In genomic region chr15:92809064-92809879, GRCh38 we compare ENCODE assay signal across 1 cellular context.
TF ChIP-seq lines count a peak whose summit lies in the region.

No MANE protein-coding gene starts in this region.

TF ChIP-seq in K562, 482 proteins besides CTCF, POLR2A, EP300 and RAD21 (continued from another document and continues in another):
- TF ChIP-seq, protein P1, sequence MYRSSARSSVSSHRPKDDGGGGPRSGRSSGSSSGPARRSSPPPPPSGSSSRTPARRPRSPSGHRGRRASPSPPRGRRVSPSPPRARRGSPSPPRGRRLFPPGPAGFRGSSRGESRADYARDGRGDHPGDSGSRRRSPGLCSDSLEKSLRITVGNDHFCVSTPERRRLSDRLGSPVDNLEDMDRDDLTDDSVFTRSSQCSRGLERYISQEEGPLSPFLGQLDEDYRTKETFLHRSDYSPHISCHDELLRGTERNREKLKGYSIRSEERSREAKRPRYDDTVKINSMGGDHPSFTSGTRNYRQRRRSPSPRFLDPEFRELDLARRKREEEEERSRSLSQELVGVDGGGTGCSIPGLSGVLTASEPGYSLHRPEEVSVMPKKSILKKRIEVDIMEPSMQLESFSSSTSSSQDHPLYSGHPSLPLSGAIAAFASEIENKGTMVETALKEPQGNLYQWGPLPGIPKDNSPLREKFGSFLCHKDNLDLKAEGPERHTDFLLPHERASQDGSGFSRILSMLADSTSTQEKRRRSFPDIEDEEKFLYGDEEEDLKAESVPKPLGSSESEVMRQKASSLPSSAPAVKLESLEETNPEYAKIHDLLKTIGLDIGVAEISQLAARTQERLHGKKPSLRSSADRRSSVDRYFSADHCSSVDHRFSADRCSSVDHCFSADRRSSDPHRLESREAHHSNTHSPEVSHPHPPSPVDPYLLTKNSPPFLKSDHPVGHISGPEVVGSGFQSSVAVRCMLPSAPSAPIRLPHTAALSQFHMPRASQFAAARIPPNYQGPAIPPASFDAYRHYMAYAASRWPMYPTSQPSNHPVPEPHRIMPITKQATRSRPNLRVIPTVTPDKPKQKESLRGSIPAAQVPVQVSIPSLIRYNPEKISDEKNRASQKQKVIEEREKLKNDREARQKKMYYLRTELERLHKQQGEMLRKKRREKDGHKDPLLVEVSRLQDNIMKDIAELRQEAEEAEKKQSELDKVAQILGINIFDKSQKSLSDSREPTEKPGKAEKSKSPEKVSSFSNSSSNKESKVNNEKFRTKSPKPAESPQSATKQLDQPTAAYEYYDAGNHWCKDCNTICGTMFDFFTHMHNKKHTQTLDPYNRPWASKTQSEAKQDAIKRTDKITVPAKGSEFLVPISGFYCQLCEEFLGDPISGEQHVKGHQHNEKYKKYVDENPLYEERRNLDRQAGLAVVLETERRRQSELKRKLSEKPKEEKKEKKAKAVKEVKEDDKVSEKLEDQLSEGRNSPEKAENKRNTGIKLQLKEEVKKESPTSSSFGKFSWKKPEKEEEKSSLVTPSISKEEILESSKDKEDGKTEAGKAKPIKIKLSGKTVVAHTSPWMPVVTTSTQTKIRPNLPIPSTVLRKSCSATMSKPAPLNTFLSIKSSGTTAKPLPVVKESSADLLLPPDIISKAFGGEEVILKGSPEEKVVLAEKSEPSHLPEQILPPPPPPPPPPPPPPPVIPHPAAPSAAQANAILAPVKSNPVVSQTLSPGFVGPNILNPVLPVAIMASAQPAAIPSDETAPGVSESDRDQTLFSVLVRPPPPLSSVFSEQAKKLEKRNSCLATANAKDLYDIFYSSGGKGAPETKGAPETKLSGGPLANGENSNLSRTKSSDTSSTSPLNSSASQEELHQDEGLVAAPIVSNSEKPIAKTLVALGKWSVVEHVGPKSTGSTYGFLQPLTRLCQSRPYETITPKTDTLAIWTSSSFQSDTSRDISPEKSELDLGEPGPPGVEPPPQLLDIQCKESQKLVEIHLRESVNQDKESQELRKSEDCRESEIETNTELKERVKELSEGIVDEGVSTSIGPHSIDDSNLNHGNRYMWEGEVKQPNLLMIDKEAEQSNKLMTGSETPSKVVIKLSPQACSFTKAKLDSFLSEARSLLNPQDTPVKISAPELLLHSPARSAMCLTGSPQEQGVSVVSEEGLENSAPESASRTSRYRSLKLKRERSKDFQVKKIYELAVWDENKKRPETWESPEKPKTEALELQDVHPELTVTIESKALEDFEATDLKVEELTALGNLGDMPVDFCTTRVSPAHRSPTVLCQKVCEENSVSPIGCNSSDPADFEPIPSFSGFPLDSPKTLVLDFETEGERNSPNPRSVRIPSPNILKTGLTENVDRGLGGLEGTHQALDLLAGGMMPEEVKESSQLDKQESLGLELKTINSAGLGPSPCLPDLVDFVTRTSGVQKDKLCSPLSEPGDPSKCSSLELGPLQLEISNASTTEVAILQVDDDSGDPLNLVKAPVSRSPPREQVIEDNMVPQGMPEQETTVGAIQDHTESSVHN (IDR thresholded peaks at IDR 0.05; ENCODE audit: borderline replicate concordance in 1 of 2, low read depth in 1 of 2): no peak
- TF ChIP-seq WHSC1 (IDR thresholded peaks at IDR 0.05; ENCODE audit: low read length) (no peak), ZFP1 (CRISPR knock-in tag; IDR thresholded peaks at IDR 0.05) (no peak; the same call in 1 of the 2 replicates), RCOR1 (IDR thresholded peaks at IDR 0.05; ENCODE audit: borderline replicate concordance in 1 of 2, low read depth in 2 of 2, low read length in 2 of 2) (peak in 1 of 2 experiments; percentile 79; a peak in 1 of 4 replicates), ZC3H8 (IDR thresholded peaks at IDR 0.05) (0 out of 2 replicates have a peak, but pooled peaks have one; percentile 79), PCBP2 (IDR thresholded peaks at IDR 0.05; ENCODE audit: low read depth, low read length, poor library complexity, severe bottlenecking) (no peak), MITF (IDR thresholded peaks at IDR 0.05) (peak; percentile 41; the same call in 1 of the 2 replicates), CUX1 (CRISPR knock-in tag; IDR thresholded peaks at IDR 0.05) (no peak), ZC3H11A (IDR thresholded peaks at IDR 0.05; ENCODE audit: low read depth, low read length) (no peak), ZNF699 (CRISPR knock-in tag; IDR thresholded peaks at IDR 0.05; ENCODE audit: insufficient replicate concordance) (no peak), YBX1 (IDR thresholded peaks at IDR 0.05) (no peak), BRF1 (IDR thresholded peaks at IDR 0.05; ENCODE audit: borderline replicate concordance, extremely low read depth, insufficient read length) (no peak), ZNF12 (CRISPR knock-in tag; IDR thresholded peaks at IDR 0.05) (no peak), BCL6 (CRISPR knock-in tag; IDR thresholded peaks at IDR 0.05) (no peak), JUND (IDR thresholded peaks at IDR 0.05; ENCODE audit: borderline replicate concordance, low read depth, low read length) (peak; percentile 60), JUND (tag; IDR thresholded peaks at IDR 0.05; ENCODE audit: borderline replicate concordance, low read depth, low read length) (peak; percentile 63; the same call in 1 of the 3 replicates), ZNF41 (CRISPR knock-in tag; conservative IDR thresholded peaks at IDR 0.05) (no peak), ZNF57 (CRISPR knock-in tag; IDR thresholded peaks at IDR 0.05) (no peak), HNRNPL (IDR thresholded peaks at IDR 0.05; ENCODE audit: low read depth, low read length) (no peak), BRF2 (IDR thresholded peaks at IDR 0.05; ENCODE audit: borderline replicate concordance, insufficient read depth, insufficient read length) (no peak)
- TF ChIP-seq, protein P2, sequence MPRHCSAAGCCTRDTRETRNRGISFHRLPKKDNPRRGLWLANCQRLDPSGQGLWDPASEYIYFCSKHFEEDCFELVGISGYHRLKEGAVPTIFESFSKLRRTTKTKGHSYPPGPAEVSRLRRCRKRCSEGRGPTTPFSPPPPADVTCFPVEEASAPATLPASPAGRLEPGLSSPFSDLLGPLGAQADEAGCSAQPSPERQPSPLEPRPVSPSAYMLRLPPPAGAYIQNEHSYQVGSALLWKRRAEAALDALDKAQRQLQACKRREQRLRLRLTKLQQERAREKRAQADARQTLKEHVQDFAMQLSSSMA (CRISPR knock-in tag; IDR thresholded peaks at IDR 0.05): no peak
- TF ChIP-seq, protein P3, sequence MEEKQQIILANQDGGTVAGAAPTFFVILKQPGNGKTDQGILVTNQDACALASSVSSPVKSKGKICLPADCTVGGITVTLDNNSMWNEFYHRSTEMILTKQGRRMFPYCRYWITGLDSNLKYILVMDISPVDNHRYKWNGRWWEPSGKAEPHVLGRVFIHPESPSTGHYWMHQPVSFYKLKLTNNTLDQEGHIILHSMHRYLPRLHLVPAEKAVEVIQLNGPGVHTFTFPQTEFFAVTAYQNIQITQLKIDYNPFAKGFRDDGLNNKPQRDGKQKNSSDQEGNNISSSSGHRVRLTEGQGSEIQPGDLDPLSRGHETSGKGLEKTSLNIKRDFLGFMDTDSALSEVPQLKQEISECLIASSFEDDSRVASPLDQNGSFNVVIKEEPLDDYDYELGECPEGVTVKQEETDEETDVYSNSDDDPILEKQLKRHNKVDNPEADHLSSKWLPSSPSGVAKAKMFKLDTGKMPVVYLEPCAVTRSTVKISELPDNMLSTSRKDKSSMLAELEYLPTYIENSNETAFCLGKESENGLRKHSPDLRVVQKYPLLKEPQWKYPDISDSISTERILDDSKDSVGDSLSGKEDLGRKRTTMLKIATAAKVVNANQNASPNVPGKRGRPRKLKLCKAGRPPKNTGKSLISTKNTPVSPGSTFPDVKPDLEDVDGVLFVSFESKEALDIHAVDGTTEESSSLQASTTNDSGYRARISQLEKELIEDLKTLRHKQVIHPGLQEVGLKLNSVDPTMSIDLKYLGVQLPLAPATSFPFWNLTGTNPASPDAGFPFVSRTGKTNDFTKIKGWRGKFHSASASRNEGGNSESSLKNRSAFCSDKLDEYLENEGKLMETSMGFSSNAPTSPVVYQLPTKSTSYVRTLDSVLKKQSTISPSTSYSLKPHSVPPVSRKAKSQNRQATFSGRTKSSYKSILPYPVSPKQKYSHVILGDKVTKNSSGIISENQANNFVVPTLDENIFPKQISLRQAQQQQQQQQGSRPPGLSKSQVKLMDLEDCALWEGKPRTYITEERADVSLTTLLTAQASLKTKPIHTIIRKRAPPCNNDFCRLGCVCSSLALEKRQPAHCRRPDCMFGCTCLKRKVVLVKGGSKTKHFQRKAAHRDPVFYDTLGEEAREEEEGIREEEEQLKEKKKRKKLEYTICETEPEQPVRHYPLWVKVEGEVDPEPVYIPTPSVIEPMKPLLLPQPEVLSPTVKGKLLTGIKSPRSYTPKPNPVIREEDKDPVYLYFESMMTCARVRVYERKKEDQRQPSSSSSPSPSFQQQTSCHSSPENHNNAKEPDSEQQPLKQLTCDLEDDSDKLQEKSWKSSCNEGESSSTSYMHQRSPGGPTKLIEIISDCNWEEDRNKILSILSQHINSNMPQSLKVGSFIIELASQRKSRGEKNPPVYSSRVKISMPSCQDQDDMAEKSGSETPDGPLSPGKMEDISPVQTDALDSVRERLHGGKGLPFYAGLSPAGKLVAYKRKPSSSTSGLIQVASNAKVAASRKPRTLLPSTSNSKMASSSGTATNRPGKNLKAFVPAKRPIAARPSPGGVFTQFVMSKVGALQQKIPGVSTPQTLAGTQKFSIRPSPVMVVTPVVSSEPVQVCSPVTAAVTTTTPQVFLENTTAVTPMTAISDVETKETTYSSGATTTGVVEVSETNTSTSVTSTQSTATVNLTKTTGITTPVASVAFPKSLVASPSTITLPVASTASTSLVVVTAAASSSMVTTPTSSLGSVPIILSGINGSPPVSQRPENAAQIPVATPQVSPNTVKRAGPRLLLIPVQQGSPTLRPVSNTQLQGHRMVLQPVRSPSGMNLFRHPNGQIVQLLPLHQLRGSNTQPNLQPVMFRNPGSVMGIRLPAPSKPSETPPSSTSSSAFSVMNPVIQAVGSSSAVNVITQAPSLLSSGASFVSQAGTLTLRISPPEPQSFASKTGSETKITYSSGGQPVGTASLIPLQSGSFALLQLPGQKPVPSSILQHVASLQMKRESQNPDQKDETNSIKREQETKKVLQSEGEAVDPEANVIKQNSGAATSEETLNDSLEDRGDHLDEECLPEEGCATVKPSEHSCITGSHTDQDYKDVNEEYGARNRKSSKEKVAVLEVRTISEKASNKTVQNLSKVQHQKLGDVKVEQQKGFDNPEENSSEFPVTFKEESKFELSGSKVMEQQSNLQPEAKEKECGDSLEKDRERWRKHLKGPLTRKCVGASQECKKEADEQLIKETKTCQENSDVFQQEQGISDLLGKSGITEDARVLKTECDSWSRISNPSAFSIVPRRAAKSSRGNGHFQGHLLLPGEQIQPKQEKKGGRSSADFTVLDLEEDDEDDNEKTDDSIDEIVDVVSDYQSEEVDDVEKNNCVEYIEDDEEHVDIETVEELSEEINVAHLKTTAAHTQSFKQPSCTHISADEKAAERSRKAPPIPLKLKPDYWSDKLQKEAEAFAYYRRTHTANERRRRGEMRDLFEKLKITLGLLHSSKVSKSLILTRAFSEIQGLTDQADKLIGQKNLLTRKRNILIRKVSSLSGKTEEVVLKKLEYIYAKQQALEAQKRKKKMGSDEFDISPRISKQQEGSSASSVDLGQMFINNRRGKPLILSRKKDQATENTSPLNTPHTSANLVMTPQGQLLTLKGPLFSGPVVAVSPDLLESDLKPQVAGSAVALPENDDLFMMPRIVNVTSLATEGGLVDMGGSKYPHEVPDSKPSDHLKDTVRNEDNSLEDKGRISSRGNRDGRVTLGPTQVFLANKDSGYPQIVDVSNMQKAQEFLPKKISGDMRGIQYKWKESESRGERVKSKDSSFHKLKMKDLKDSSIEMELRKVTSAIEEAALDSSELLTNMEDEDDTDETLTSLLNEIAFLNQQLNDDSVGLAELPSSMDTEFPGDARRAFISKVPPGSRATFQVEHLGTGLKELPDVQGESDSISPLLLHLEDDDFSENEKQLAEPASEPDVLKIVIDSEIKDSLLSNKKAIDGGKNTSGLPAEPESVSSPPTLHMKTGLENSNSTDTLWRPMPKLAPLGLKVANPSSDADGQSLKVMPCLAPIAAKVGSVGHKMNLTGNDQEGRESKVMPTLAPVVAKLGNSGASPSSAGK (IDR thresholded peaks at IDR 0.05): peak; percentile 85
